In genomic region chr19:13541554-13541953, GRCh38 we compare ENCODE assay signal across 7 cellular contexts. TPM values are rescaled to one million over a fixed set of nuclear protein-coding genes. Genes with fewer than 3 reads are reported as not detected.
"Had no signal": no experiment of that assay in that cellular context is flagged by ENCODE, and none has a peak within 500 bp of the region (broad histone marks: within the 10 kb centered on the region; RNA-seq: fewer than 3 reads in every experiment).

No MANE protein-coding gene starts in this region.

- DNase-seq: IMR-90, KBM-7, KG1 had no signal

- H3K4me2 ChIP-seq: KMS-11 had no signal

- ATAC-seq: HepG2 had no signal

- H3K9ac ChIP-seq: KMS-11 had no signal

- FAIRE-seq: HepG2, HTR-8/SVneo had no signal

- H3K27ac ChIP-seq: HL-60, KMS-11 had no signal

RNA-seq across cellular contexts. Expression of gene CACNA1A, which starts 35.3 kb away (rescaled TPM):
- total RNA-seq: HepG2 had no signal
- polyA plus RNA-seq: HepG2 had no signal
